ENCODE assay signal across 15 cellular contexts in the genomic region with DNA sequence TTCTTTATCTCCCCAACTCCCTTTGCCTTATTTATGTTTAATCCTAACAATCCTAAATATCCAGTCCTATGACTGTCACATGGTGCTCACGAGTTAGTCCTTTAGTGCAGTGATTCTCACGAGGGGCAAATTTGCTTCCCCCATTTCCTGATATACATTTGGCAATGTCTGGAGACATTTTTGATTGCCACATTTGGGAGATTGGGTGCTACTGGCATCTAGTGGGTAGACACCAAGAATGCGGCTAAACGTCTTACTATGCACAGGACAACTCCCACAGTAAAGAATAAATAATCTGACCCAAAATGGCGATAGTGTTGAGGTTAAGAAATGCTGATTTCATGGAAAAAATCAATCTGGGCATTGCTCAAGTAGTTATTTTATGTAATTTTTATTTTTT.
"Had no signal": no experiment of that assay in that cellular context is flagged by ENCODE, and none has a peak within 500 bp of the region (broad histone marks: within the 10 kb centered on the region; RNA-seq: fewer than 3 reads in every experiment).

No MANE protein-coding gene starts in this region.

- H3K36me3 ChIP-seq: gastrocnemius medialis, ovary, sigmoid colon, spleen, thoracic aorta had no signal

- H3K27me3 Mint-ChIP-seq: activated naive CD8-positive, alpha-beta T cell treated with anti-CD3 and anti-CD28 coated beads, Interleukin-2, amount 50 U/mL, for 24 hours had no signal

- H3K4me1 ChIP-seq: gastrocnemius medialis, sigmoid colon, spleen had no signal

- H3K27me3 ChIP-seq: gastrocnemius medialis, ovary, sigmoid colon, spleen had no signal

- H3K9me3 ChIP-seq: gastrocnemius medialis, ovary, sigmoid colon, thoracic aorta had no signal

- H3K4me3 Mint-ChIP-seq: activated naive CD8-positive, alpha-beta T cell treated with anti-CD3 and anti-CD28 coated beads, Interleukin-2, amount 50 U/mL, for 24 hours had no signal

- H3K4me1 Mint-ChIP-seq: activated naive CD8-positive, alpha-beta T cell treated with anti-CD3 and anti-CD28 coated beads, Interleukin-2, amount 50 U/mL, for 24 hours had no signal

- FAIRE-seq: urothelium cell line had no signal

- H3K4me3 ChIP-seq: gastrocnemius medialis, ovary, sigmoid colon, spleen, thoracic aorta had no signal

- H3K27ac Mint-ChIP-seq: activated naive CD8-positive, alpha-beta T cell treated with anti-CD3 and anti-CD28 coated beads, Interleukin-2, amount 50 U/mL, for 24 hours had no signal

- ATAC-seq: activated naive CD8-positive, alpha-beta T cell treated with anti-CD3 and anti-CD28 coated beads, Interleukin-2, amount 50 U/mL, for 24 hours; gastrocnemius medialis had no signal

- DNase-seq: activated CD4-positive, alpha-beta T cell treated with anti-CD3 and anti-CD28 coated beads, Interleukin-2, amount 50 U/mL, for 4 hours; activated CD4-positive, CD25-positive, alpha-beta regulatory T cell treated with anti-CD3 and anti-CD28 coated beads, Interleukin-2, amount 50 U/mL, for 72 hours; activated naive CD4-positive, alpha-beta T cell; activated naive CD8-positive, alpha-beta T cell treated with anti-CD3 and anti-CD28 coated beads, Interleukin-2, amount 50 U/mL, for 24 hours; activated T-cell treated with anti-CD3 and anti-CD28 coated beads for 4 hours; aorta; effector CD8-positive, alpha-beta T cell; gastrocnemius medialis; mammary epithelial cell; ovary; sigmoid colon; spleen; T1000 had no signal

- H3K27ac ChIP-seq: gastrocnemius medialis, ovary, sigmoid colon, spleen, thoracic aorta had no signal
